Comparison of ENCODE assay signal across 28 cellular contexts in genomic region chr1:37358992-37359391, GRCh38.
"Had no signal": no experiment of that assay in that cellular context is flagged by ENCODE, and none has a peak within 500 bp of the region (broad histone marks: within the 10 kb centered on the region; RNA-seq: fewer than 3 reads in every experiment).

No MANE protein-coding gene starts in this region.

- DNase-seq: activated B cell treated with CpG ODN at 0.5 μM for 24 hours; activated CD4-positive, alpha-beta memory T cell treated with anti-CD3 and anti-CD28 coated beads for 36 hours; activated CD4-positive, alpha-beta T cell treated with anti-CD3 and anti-CD28 coated beads for 4 hours; activated CD4-positive, alpha-beta T cell treated with anti-CD3 and anti-CD28 coated beads, Interleukin-2, amount 10 ng/mL, durations not matched to agents 24 days and 14 days; activated CD4-positive, alpha-beta T cell treated with anti-CD3 and anti-CD28 coated beads, Interleukin-2, amount 50 U/mL, for 1 hour; activated CD4-positive, alpha-beta T cell treated with anti-CD3 and anti-CD28 coated beads, Interleukin-2, amount 50 U/mL, for 4 hours; activated CD4-positive, CD25-positive, alpha-beta regulatory T cell treated with anti-CD3 and anti-CD28 coated beads, Interleukin-2, amount 50 U/mL, for 72 hours; activated CD8-positive, alpha-beta memory T cell treated with anti-CD3 and anti-CD28 coated beads, Interleukin-2, amount 50 U/mL, for 4 hours; activated CD8-positive, alpha-beta T cell treated with anti-CD3 and anti-CD28 coated beads for 36 hours; activated effector memory CD4-positive, alpha-beta T cell treated with anti-CD3 and anti-CD28 coated beads, Interleukin-2, amount 50 U/mL, for 16 hours; activated gamma-delta T cell treated with Interleukin-2 at 50 U/mL for 16 hours; activated naive CD4-positive, alpha-beta T cell; activated naive CD4-positive, alpha-beta T cell treated with anti-CD3 and anti-CD28 coated beads for 36 hours; activated naive CD4-positive, alpha-beta T cell treated with anti-CD3 and anti-CD28 coated beads, Interleukin-2, amount 50 U/mL, for 16 hours; activated naive CD8-positive, alpha-beta T cell treated with anti-CD3 and anti-CD28 coated beads for 36 hours; activated T-cell treated with anti-CD3 and anti-CD28 coated beads for 4 hours; activated T-cell treated with anti-CD3 and anti-CD28 coated beads, Interleukin-2, amount 50 U/mL, for 1 hour; activated T-cell treated with anti-CD3 and anti-CD28 coated beads, Interleukin-2, amount 50 U/mL, for 4 hours; activated T-cell treated with anti-CD3 and anti-CD28 coated beads, Interleukin-2, amount 50 U/mL, for 72 hours; adrenal gland; amniotic stem cell; aorta; central memory CD4-positive, alpha-beta T cell; T-helper 2 cell; T-helper 9 cell had no signal

- H3K9me3 ChIP-seq: adrenal gland had no signal

- ATAC-seq: activated CD8-positive, alpha-beta T cell treated with anti-CD3 and anti-CD28 coated beads for 36 hours; activated naive CD4-positive, alpha-beta T cell treated with anti-CD3 and anti-CD28 coated beads, Interleukin-2, amount 50 U/mL, for 72 hours; activated T-cell treated with anti-CD3 and anti-CD28 coated beads, Interleukin-2, amount 50 U/mL, for 4 hours; activated T-cell treated with anti-CD3 and anti-CD28 coated beads, Interleukin-2, amount 50 U/mL, for 72 hours; activated T-helper 17 cell treated with anti-CD3 and anti-CD28 coated beads, Interleukin-2, amount 50 U/mL, for 72 hours had no signal

- H3K36me3 ChIP-seq: adrenal gland had no signal

- H3K27ac ChIP-seq: adrenal gland, VCaP had no signal

- H3K4me3 ChIP-seq: adrenal gland had no signal

- H3K4me1 ChIP-seq: adrenal gland had no signal
